In genomic region chr4:42282081-42282901, GRCh38 we compare ENCODE assay signal across 8 cellular contexts.
DNase-seq lines count a peak whose midpoint lies in the region; FAIRE-seq and TF ChIP-seq lines count a peak whose summit lies in the region.

No MANE protein-coding gene starts in this region.

- H3K27ac ChIP-seq in A673 (ENCODE audit: low read depth, low read length, poor library complexity, severe bottlenecking) (no peak overlapping the region), OCI-LY3 (ENCODE audit: low read length) (no peak overlapping the region), stomach (no peak overlapping the region)

- no TSS peak for BruUV-seq in A673 (replicated peaks; lab: Mats Ljungman, UMichigan)

- POLR2A ChIA-PET in A673 (lab: Charles Lee; ENCODE audit: low non-redundant PET), result no interaction called here

- no peaks in the 10 kb centered on the region for H3K4me1 ChIP-seq in A673 (ENCODE audit: insufficient read depth, low read length, poor library complexity, severe bottlenecking)
- peaks cover 46% of the 10 kb centered on the region for H3K4me1 ChIP-seq in OCI-LY3 (ENCODE audit: low read length)
- H3K4me1 ChIP-seq in stomach, result peaks cover 0 to 9% (median 0%) of the 10 kb centered on the region in 4 donors

- TF ChIP-seq POLR2A in H54 (IDR thresholded peaks at IDR 0.05; ENCODE audit: low read depth, low read length), result no peak
- TF ChIP-seq POLR2A in stomach (IDR thresholded peaks at IDR 0.05), result no peak

- no peak for TF ChIP-seq EP300 in stomach (IDR thresholded peaks at IDR 0.05)

- CTCF ChIA-PET in A673 (lab: Charles Lee), result interaction anchor here (0.6 to 2.1 kb wide), 3 partner anchors 25 to 238 kb away, joined by 4 to 11 read pairs (median 7); no protein-coding TSS in a partner anchor

- H3K9ac ChIP-seq in OCI-LY3 (ENCODE audit: low read length), result no peak overlapping the region

- FAIRE-seq in H54 (lab: Jason Lieb, UNC) (no peak), bronchial epithelial cell (lab: Jason Lieb, UNC) (no peak)

- peak overlapping the region; percentile 38; the same call in 1 of the 2 replicates for H2AFZ ChIP-seq in OCI-LY3 (ENCODE audit: low read depth, low read length)

- H3K4me3 ChIP-seq in A673 (ENCODE audit: low read depth, low read length, poor library complexity, severe bottlenecking) (no peak overlapping the region), OCI-LY3 (ENCODE audit: low read length) (peak overlapping the region; percentile 78), bronchial epithelial cell (ENCODE audit: low read depth, low read length) (no peak overlapping the region), kidney epithelial cell (ENCODE audit: low read depth, low read length) (no peak overlapping the region), stomach (no peak overlapping the region)
- H3K4me3 ChIP-seq in Jurkat, Clone E6-1 (ENCODE audit: low read length), result peak overlapping the region; percentile 5

- H4K20me1 ChIP-seq in OCI-LY3 (ENCODE audit: insufficient read depth, low read length), result no peaks in the 10 kb centered on the region

- WGBS in stomach, 5 donors, result 24 to 29% (median 27%) methylated on average over 12 of the region's 12 CpGs

- H3K9me3 ChIP-seq in A673 (ENCODE audit: low read depth, low read length, poor library complexity, severe bottlenecking) (no peaks in the 10 kb centered on the region), OCI-LY3 (ENCODE audit: insufficient read depth, low read length) (no peaks in the 10 kb centered on the region), stomach (no peaks in the 10 kb centered on the region)

- peak overlapping the region; percentile 80 for H3K4me2 ChIP-seq in OCI-LY3 (ENCODE audit: low read length)

- no peaks in the 10 kb centered on the region for H3K27me3 ChIP-seq in A673 (replicated peaks; ENCODE audit: insufficient read depth, low read depth, low read length, poor library complexity)
- peaks cover 13% of the 10 kb centered on the region for H3K27me3 ChIP-seq in OCI-LY3 (ENCODE audit: low read depth, low read length)
- no peaks in the 10 kb centered on the region for H3K27me3 ChIP-seq in bronchial epithelial cell (ENCODE audit: control insufficient read depth, insufficient read depth, low read length)
- H3K27me3 ChIP-seq in kidney epithelial cell (ENCODE audit: control insufficient read depth, insufficient read depth, low read length), result no peaks in the 10 kb centered on the region
- H3K27me3 ChIP-seq in stomach, result no peaks in the 10 kb centered on the region

- H3K79me2 ChIP-seq in OCI-LY3 (ENCODE audit: low read length), result no peaks in the 10 kb centered on the region

- no peaks in the 10 kb centered on the region for H3K36me3 ChIP-seq in A673 (ENCODE audit: insufficient read depth, low read length, poor library complexity, severe bottlenecking)
- H3K36me3 ChIP-seq in OCI-LY3 (replicated peaks; ENCODE audit: low read depth, low read length), result no peaks in the 10 kb centered on the region
- no peaks in the 10 kb centered on the region for H3K36me3 ChIP-seq in bronchial epithelial cell (ENCODE audit: control insufficient read depth, insufficient read depth, low read length)
- no peaks in the 10 kb centered on the region for H3K36me3 ChIP-seq in kidney epithelial cell (ENCODE audit: control insufficient read depth, insufficient read depth, low read length)
- no peaks in the 10 kb centered on the region for H3K36me3 ChIP-seq in stomach

- intact Hi-C loops in A673 (cut with micrococcal nuclease; ENCODE audit: unreplicated experiment), result loop anchor here (1.0 to 5.0 kb wide), 4 partner anchors 238 to 589 kb away; no protein-coding TSS in a partner anchor
- intact Hi-C loops in stomach (cut with DNase I; ENCODE audit: low total_unique reads), result loop anchor here (5.0 kb wide), 1 partner anchor 235 kb away; no protein-coding TSS in a partner anchor

- TF ChIP-seq CTCF in A673 (conservative IDR thresholded peaks at IDR 0.05; ENCODE audit: low read depth, low read length), result peak; percentile 80
- peak; percentile 90 for TF ChIP-seq CTCF in OCI-LY3 (IDR thresholded peaks at IDR 0.05; ENCODE audit: low read depth, low read length)
- TF ChIP-seq CTCF in bronchial epithelial cell (IDR thresholded peaks at IDR 0.05; ENCODE audit: insufficient read depth, low read length, severe bottlenecking), result peak; percentile 62
- TF ChIP-seq CTCF in kidney epithelial cell (IDR thresholded peaks at IDR 0.05; ENCODE audit: insufficient read depth, low read length, poor library complexity, severe bottlenecking), result peak; percentile 68
- peak in 5 of 7 experiments; percentile 31 to 63 (median 56) for TF ChIP-seq CTCF in stomach (IDR thresholded peaks at IDR 0.05)

- DNase-seq in A673 (ENCODE audit: low spot score), result peak; percentile 85
- DNase-seq in GDM1 (lab: John Stamatoyannopoulos, UW), result peak; percentile 12
- DNase-seq in H54 (ENCODE audit: insufficient read length, low spot score), result peak; percentile 52
- DNase-seq in Jurkat, Clone E6-1 (ENCODE audit: low read depth, low spot score), result peak; percentile 64
- peak; percentile 55 for DNase-seq in bronchial epithelial cell (ENCODE audit: low read depth)
- peak; percentile 31 for DNase-seq in kidney epithelial cell (ENCODE audit: low read depth)
- DNase-seq in stomach, result peak; percentile 30

Comparison
In these comparisons a context has a peak if more than half of its experiments do, and no peak if none do; other contexts are left out.
1. DNase-seq: peak in every context shown above with its lines; median percentile 85 in A673; 64 in Jurkat, Clone E6-1; 55 in bronchial epithelial cell; 52 in H54; 31 in kidney epithelial cell; 30 in stomach; 12 in GDM1.
2. H3K4me3 ChIP-seq: peak in Jurkat, Clone E6-1 (single experiment) and OCI-LY3 (single experiment); none in A673 (single experiment), bronchial epithelial cell (single experiment), kidney epithelial cell (single experiment) and stomach (0 of 4).
3. Peak in every context shown above with its lines, with median percentiles within 50 percentile points of each other: CTCF ChIP-seq.